ENCODE assay signal across 14 cellular contexts in the genomic region with DNA sequence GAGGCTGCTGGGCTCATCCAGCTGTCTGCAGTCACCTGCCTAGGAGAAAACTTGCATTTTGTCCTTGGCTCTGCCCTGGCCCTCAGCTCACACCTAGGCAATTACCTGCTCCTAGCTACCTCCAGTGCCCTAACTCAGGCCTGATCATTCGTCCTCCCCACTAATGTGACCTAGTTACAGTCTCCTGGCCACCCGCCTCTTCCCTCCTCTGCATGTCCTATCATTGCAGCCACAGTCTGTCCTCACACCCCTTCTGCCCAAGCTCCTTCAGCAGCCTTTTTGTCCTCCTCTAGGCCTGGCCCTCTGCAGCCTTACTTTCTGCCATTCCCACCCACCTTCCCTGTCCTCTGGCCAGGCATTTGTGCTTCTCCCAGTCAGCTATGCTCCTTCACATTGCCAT. TPM values are rescaled to one million over a fixed set of nuclear protein-coding genes. Genes with fewer than 3 reads are reported as not detected.
A peak's percentile ranks its signal among the peaks of the same experiment; 100 is the strongest.
DNase-seq lines count a peak whose midpoint lies in the region; ATAC-seq lines count a peak whose summit lies in the region.
"Had no signal": no experiment of that assay in that cellular context is flagged by ENCODE, and none has a peak within 500 bp of the region (broad histone marks: within the 10 kb centered on the region; RNA-seq: fewer than 3 reads in every experiment).

No MANE protein-coding gene starts in this region.

- intact Hi-C loops in CD4-positive, alpha-beta memory T cell (cut with micrococcal nuclease) = no loop called here
- intact Hi-C loops in naive thymus-derived CD4-positive, alpha-beta T cell (cut with micrococcal nuclease) = loop anchor here in 1 of 2 donors (5.0 kb wide), 1 partner anchor 495 kb away; a partner anchor contains a TSS

- peak overlapping the region; percentile 88 to 94 (median 90) for H3K4me3 Mint-ChIP-seq in CD4-positive, alpha-beta memory T cell
- H3K4me3 Mint-ChIP-seq in naive thymus-derived CD4-positive, alpha-beta T cell = peak overlapping the region; percentile 77 to 93 (median 89)
- H3K4me3 Mint-ChIP-seq: endodermal cell, type B pancreatic cell had no signal

- peaks cover 67% of the 10 kb centered on the region for H3K4me1 ChIP-seq in CD4-positive, alpha-beta memory T cell (ENCODE audit: insufficient read depth, low read length)
- peaks cover 22 to 29% of the 10 kb centered on the region in 2 donors for H3K4me1 ChIP-seq in naive thymus-derived CD4-positive, alpha-beta T cell (ENCODE audit: control insufficient read depth in 2 of 2, insufficient read depth in 2 of 2, low read length in 2 of 2)
- H3K4me1 ChIP-seq: SJSA1 had no signal

- POLR2A ChIA-PET in CD4-positive, alpha-beta memory T cell (lab: Charles Lee; ENCODE audit: partially characterized antibody) = interaction anchor here (2.1 to 16.2 kb wide), 7 partner anchors 8 to 157 kb away, joined by 11 to 584 read pairs (median 58); a partner anchor contains a TSS
- POLR2A ChIA-PET in naive thymus-derived CD4-positive, alpha-beta T cell (lab: Charles Lee) = interaction anchor here (1.0 to 12.2 kb wide), 9 partner anchors 9 to 163 kb away, joined by 3 to 366 read pairs (median 10); a partner anchor contains a TSS

- peak overlapping the region; percentile 88 to 92 for H3K4me3 ChIP-seq in CD4-positive, alpha-beta memory T cell (ENCODE audit: low read length in 2 of 2)
- peak overlapping the region; percentile 1; the same call in 1 of the 2 replicates for H3K4me3 ChIP-seq in GM08714 (ENCODE audit: low read length)
- H3K4me3 ChIP-seq in naive thymus-derived CD4-positive, alpha-beta T cell (ENCODE audit: low read length) = peak overlapping the region; percentile 67
- H3K4me3 ChIP-seq: ovary, SJSA1 had no signal

- peaks cover 20% of the 10 kb centered on the region for H3K36me3 ChIP-seq in CD4-positive, alpha-beta memory T cell (ENCODE audit: insufficient read depth, low read length)
- peaks cover 0 to 25% (median 7%) of the 10 kb centered on the region in 3 experiments for H3K36me3 ChIP-seq in naive thymus-derived CD4-positive, alpha-beta T cell (ENCODE audit: control insufficient read depth in 2 of 3, insufficient read depth in 3 of 3, low read length in 3 of 3)
- H3K36me3 ChIP-seq: ovary, SJSA1 had no signal

- CTCF ChIA-PET in CD4-positive, alpha-beta memory T cell (lab: Charles Lee; ENCODE audit: partially characterized antibody) = interaction anchor here (1.1 to 5.1 kb wide), 9 partner anchors 10 to 860 kb away, joined by 3 to 71 read pairs (median 11); a partner anchor contains a TSS
- CTCF ChIA-PET in naive thymus-derived CD4-positive, alpha-beta T cell (lab: Charles Lee) = interaction anchor here (0.9 to 5.4 kb wide), 3 partner anchors 18 to 70 kb away, joined by 3 to 30 read pairs (median 6); a partner anchor contains a TSS

- peaks cover 16 to 29% of the 10 kb centered on the region in 2 donors for H3K36me3 Mint-ChIP-seq in CD4-positive, alpha-beta memory T cell
- H3K36me3 Mint-ChIP-seq in activated naive CD4-positive, alpha-beta T cell treated with anti-CD3 and anti-CD28 coated beads, Interleukin-2, amount 50 U/mL, for 72 hours = peaks cover 0 to 6% of the 10 kb centered on the region in 2 donors
- peaks cover 0 to 16% (median 7%) of the 10 kb centered on the region in 5 donors for H3K36me3 Mint-ChIP-seq in naive thymus-derived CD4-positive, alpha-beta T cell
- H3K36me3 Mint-ChIP-seq: type B pancreatic cell had no signal

- no peaks in the 10 kb centered on the region for H3K27me3 Mint-ChIP-seq in CD4-positive, alpha-beta memory T cell
- H3K27me3 Mint-ChIP-seq in naive thymus-derived CD4-positive, alpha-beta T cell = no peaks in the 10 kb centered on the region

- H3K27ac ChIP-seq in CD4-positive, alpha-beta memory T cell (ENCODE audit: low read depth, low read length) = peak overlapping the region; percentile 90
- H3K27ac ChIP-seq in naive thymus-derived CD4-positive, alpha-beta T cell (ENCODE audit: low read depth, low read length) = peak overlapping the region; percentile 88
- H3K27ac ChIP-seq: ovary, SJSA1 had no signal

- peaks cover 38 to 66% (median 52%) of the 10 kb centered on the region in 4 donors for H3K4me1 Mint-ChIP-seq in CD4-positive, alpha-beta memory T cell
- H3K4me1 Mint-ChIP-seq in naive thymus-derived CD4-positive, alpha-beta T cell = peaks cover 32 to 73% (median 61%) of the 10 kb centered on the region in 7 donors

- H3K9me3 Mint-ChIP-seq in CD4-positive, alpha-beta memory T cell = no peaks in the 10 kb centered on the region
- no peaks in the 10 kb centered on the region for H3K9me3 Mint-ChIP-seq in activated naive CD4-positive, alpha-beta T cell treated with anti-CD3 and anti-CD28 coated beads, Interleukin-2, amount 50 U/mL, for 72 hours
- H3K9me3 Mint-ChIP-seq in naive thymus-derived CD4-positive, alpha-beta T cell = no peaks in the 10 kb centered on the region
- H3K9me3 Mint-ChIP-seq: endodermal cell, type B pancreatic cell had no signal

- peak overlapping the region; percentile 92 to 100 (median 99) for H3K27ac Mint-ChIP-seq in CD4-positive, alpha-beta memory T cell
- peak overlapping the region; percentile 34 to 92 for H3K27ac Mint-ChIP-seq in activated naive CD4-positive, alpha-beta T cell treated with anti-CD3 and anti-CD28 coated beads, Interleukin-2, amount 50 U/mL, for 72 hours
- peak overlapping the region; percentile 98 to 100 (median 100) for H3K27ac Mint-ChIP-seq in naive thymus-derived CD4-positive, alpha-beta T cell
- H3K27ac Mint-ChIP-seq: endodermal cell, type B pancreatic cell had no signal

- ATAC-seq in activated naive CD4-positive, alpha-beta T cell treated with anti-CD3 and anti-CD28 coated beads, Interleukin-2, amount 50 U/mL, for 72 hours = no peak
- no peak for ATAC-seq in naive thymus-derived CD4-positive, alpha-beta T cell
- no peak for ATAC-seq in HG03196 (IDR thresholded peaks at IDR 0.05; ENCODE audit: unreplicated experiment)

- no peak for DNase-seq in CD4-positive, alpha-beta memory T cell
- no peak for DNase-seq in activated naive CD4-positive, alpha-beta T cell treated with anti-CD3 and anti-CD28 coated beads, Interleukin-2, amount 50 U/mL, for 72 hours (ENCODE audit: low spot score in 2 of 2)
- DNase-seq in naive thymus-derived CD4-positive, alpha-beta T cell = no peak
- DNase-seq in EL (no peak), NCI-H2227 treated with DMSO at 0.1 percent for 48 hours (lab: John Stamatoyannopoulos, UW) (no peak)
- DNase-seq: DMS53, endodermal cell, hypothalamus, NCI-H187, ovary had no signal

- no peaks in the 10 kb centered on the region for H3K9me3 ChIP-seq in CD4-positive, alpha-beta memory T cell (ENCODE audit: control insufficient read depth in 1 of 2, low read length in 2 of 2)
- H3K9me3 ChIP-seq in naive thymus-derived CD4-positive, alpha-beta T cell (ENCODE audit: control insufficient read depth in 2 of 3, low read length in 3 of 3) = no peaks in the 10 kb centered on the region
- H3K9me3 ChIP-seq: ovary, SJSA1 had no signal

- H3K27me3 ChIP-seq in CD4-positive, alpha-beta memory T cell (ENCODE audit: insufficient read depth, low read length) = no peaks in the 10 kb centered on the region
- no peaks in the 10 kb centered on the region for H3K27me3 ChIP-seq in naive thymus-derived CD4-positive, alpha-beta T cell (ENCODE audit: control insufficient read depth in 2 of 2, insufficient read depth in 2 of 2, low read length in 2 of 2)
- H3K27me3 ChIP-seq: ovary, SJSA1 had no signal

RNA-seq across cellular contexts. Expression of a gene that starts 17.7 kb away (rescaled TPM):
- total RNA-seq in CD4-positive, alpha-beta memory T cell = 10 to 100 TPM; 23.2 to 27.8 TPM
- polyA plus RNA-seq in CD4-positive, alpha-beta memory T cell = 1 to 10 TPM; 1.2 to 2.7 TPM
- total RNA-seq in activated naive CD4-positive, alpha-beta T cell treated with anti-CD3 and anti-CD28 coated beads, Interleukin-2, amount 50 U/mL, for 72 hours = 10 to 100 TPM; 16.7 to 31.7 TPM
- total RNA-seq in naive thymus-derived CD4-positive, alpha-beta T cell = 10 to 100 TPM; 13.7 to 22.8 (median 18.2) TPM
- 1 to 10 TPM; 4.5 to 9.1 TPM for polyA plus RNA-seq in naive thymus-derived CD4-positive, alpha-beta T cell

RNA-seq across cellular contexts. Expression of a gene that starts 50.2 kb away (rescaled TPM):
- 100 to 1,000 TPM; 109 to 112 TPM for total RNA-seq in CD4-positive, alpha-beta memory T cell
- 10 to 100 TPM; 14.5 to 23.6 TPM for polyA plus RNA-seq in CD4-positive, alpha-beta memory T cell
- total RNA-seq in activated naive CD4-positive, alpha-beta T cell treated with anti-CD3 and anti-CD28 coated beads, Interleukin-2, amount 50 U/mL, for 72 hours = 100 to 1,000 TPM; 162 to 163 TPM
- 100 to 1,000 TPM in 3 of 5 experiments, 10 to 100 TPM in 2; 71.5 to 117 (median 101) TPM for total RNA-seq in naive thymus-derived CD4-positive, alpha-beta T cell
- polyA plus RNA-seq in naive thymus-derived CD4-positive, alpha-beta T cell = 10 to 100 TPM; 17.4 to 21.0 TPM

Comparison
In these comparisons a context has a peak if more than half of its experiments do, and no peak if none do; other contexts are left out.
1. H3K4me3 ChIP-seq: peak in every context shown above with its lines; median percentile 90 in CD4-positive, alpha-beta memory T cell; 67 in naive thymus-derived CD4-positive, alpha-beta T cell; 1 in GM08714.